1 cellular context compared by ENCODE assay signal in genomic region chr12:53052419-53053222, GRCh38.
TF ChIP-seq lines count a peak whose summit lies in the region.

No MANE protein-coding gene starts in this region.

TF ChIP-seq in HEK293, 187 proteins besides CTCF, POLR2A, EP300 and RAD21 (continued from another document and continues in another):
- TF ChIP-seq ZSCAN16 (tag by site-specific recombination; IDR thresholded peaks at IDR 0.05) (no peak), ZNF623 (tag by site-specific recombination; IDR thresholded peaks at IDR 0.05) (no peak), ZSCAN5A (tag by site-specific recombination; IDR thresholded peaks at IDR 0.05) (no peak), KLF1 (tag by site-specific recombination; IDR thresholded peaks at IDR 0.05) (peak; percentile 87), ZIC2 (tag by site-specific recombination; IDR thresholded peaks at IDR 0.05) (no peak), HOXC10 (CRISPR knock-in tag; IDR thresholded peaks at IDR 0.05) (no peak), ZNF510 (tag by site-specific recombination; IDR thresholded peaks at IDR 0.05; ENCODE audit: insufficient replicate concordance) (no peak), ZBTB8A (tag by site-specific recombination; IDR thresholded peaks at IDR 0.05) (peak; percentile 87), HOXA7 (CRISPR knock-in tag; IDR thresholded peaks at IDR 0.05; ENCODE audit: borderline replicate concordance) (no peak), ZNF169 (tag by site-specific recombination; IDR thresholded peaks at IDR 0.05) (no peak), ZNF391 (tag by site-specific recombination; IDR thresholded peaks at IDR 0.05; ENCODE audit: borderline replicate concordance, low read depth) (no peak), MYNN (tag by site-specific recombination; IDR thresholded peaks at IDR 0.05; ENCODE audit: borderline replicate concordance) (no peak), ZNF24 (tag by site-specific recombination; IDR thresholded peaks at IDR 0.05) (no peak), PRDM6 (tag by site-specific recombination; IDR thresholded peaks at IDR 0.05) (no peak), ZNF555 (tag by site-specific recombination; conservative IDR thresholded peaks at IDR 0.05) (no peak), PRDM2 (tag by site-specific recombination; IDR thresholded peaks at IDR 0.05; ENCODE audit: borderline replicate concordance) (no peak), ZNF16 (tag by site-specific recombination; IDR thresholded peaks at IDR 0.05; ENCODE audit: low read depth) (no peak), ZNF214 (tag by site-specific recombination; IDR thresholded peaks at IDR 0.05; ENCODE audit: borderline replicate concordance) (no peak), ZNF335 (tag by site-specific recombination; conservative IDR thresholded peaks at IDR 0.05) (no peak), BCL11A (tag by site-specific recombination; IDR thresholded peaks at IDR 0.05; ENCODE audit: low read depth) (no peak), ZNF302 (tag by site-specific recombination; IDR thresholded peaks at IDR 0.05; ENCODE audit: low read depth) (no peak), TRIM28 (IDR thresholded peaks at IDR 0.05; ENCODE audit: borderline replicate concordance, low read length) (no peak), ZNF501 (tag by site-specific recombination; IDR thresholded peaks at IDR 0.05) (no peak), ZFHX2 (tag by site-specific recombination; conservative IDR thresholded peaks at IDR 0.05) (peak; percentile 67; the same call in 1 of the 2 replicates), ZNF121 (tag by site-specific recombination; IDR thresholded peaks at IDR 0.05) (no peak), ZNF157 (tag by site-specific recombination; IDR thresholded peaks at IDR 0.05) (no peak), ZNF404 (tag by site-specific recombination; IDR thresholded peaks at IDR 0.05) (no peak), ZNF266 (tag by site-specific recombination; IDR thresholded peaks at IDR 0.05; ENCODE audit: low read depth) (no peak), ZNF521 (tag by site-specific recombination; IDR thresholded peaks at IDR 0.05) (no peak), ZNF10 (tag by site-specific recombination; IDR thresholded peaks at IDR 0.05) (no peak), SP3 (tag by site-specific recombination; IDR thresholded peaks at IDR 0.05) (peak; percentile 59), GFI1B (tag by site-specific recombination; IDR thresholded peaks at IDR 0.05) (no peak), PRDM10 (tag by site-specific recombination; IDR thresholded peaks at IDR 0.05) (no peak), ZFP3 (tag by site-specific recombination; IDR thresholded peaks at IDR 0.05; ENCODE audit: low read depth) (no peak), ZNF248 (tag by site-specific recombination; IDR thresholded peaks at IDR 0.05) (no peak), ZNF621 (tag by site-specific recombination; IDR thresholded peaks at IDR 0.05) (no peak)
- TF ChIP-seq, protein P1, sequence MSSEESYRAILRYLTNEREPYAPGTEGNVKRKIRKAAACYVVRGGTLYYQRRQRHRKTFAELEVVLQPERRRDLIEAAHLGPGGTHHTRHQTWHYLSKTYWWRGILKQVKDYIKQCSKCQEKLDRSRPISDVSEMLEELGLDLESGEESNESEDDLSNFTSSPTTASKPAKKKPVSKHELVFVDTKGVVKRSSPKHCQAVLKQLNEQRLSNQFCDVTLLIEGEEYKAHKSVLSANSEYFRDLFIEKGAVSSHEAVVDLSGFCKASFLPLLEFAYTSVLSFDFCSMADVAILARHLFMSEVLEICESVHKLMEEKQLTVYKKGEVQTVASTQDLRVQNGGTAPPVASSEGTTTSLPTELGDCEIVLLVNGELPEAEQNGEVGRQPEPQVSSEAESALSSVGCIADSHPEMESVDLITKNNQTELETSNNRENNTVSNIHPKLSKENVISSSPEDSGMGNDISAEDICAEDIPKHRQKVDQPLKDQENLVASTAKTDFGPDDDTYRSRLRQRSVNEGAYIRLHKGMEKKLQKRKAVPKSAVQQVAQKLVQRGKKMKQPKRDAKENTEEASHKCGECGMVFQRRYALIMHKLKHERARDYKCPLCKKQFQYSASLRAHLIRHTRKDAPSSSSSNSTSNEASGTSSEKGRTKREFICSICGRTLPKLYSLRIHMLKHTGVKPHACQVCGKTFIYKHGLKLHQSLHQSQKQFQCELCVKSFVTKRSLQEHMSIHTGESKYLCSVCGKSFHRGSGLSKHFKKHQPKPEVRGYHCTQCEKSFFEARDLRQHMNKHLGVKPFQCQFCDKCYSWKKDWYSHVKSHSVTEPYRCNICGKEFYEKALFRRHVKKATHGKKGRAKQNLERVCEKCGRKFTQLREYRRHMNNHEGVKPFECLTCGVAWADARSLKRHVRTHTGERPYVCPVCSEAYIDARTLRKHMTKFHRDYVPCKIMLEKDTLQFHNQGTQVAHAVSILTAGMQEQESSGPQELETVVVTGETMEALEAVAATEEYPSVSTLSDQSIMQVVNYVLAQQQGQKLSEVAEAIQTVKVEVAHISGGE (tag by site-specific recombination; conservative IDR thresholded peaks at IDR 0.05; ENCODE audit: low read depth) = no peak
- TF ChIP-seq, protein P2, sequence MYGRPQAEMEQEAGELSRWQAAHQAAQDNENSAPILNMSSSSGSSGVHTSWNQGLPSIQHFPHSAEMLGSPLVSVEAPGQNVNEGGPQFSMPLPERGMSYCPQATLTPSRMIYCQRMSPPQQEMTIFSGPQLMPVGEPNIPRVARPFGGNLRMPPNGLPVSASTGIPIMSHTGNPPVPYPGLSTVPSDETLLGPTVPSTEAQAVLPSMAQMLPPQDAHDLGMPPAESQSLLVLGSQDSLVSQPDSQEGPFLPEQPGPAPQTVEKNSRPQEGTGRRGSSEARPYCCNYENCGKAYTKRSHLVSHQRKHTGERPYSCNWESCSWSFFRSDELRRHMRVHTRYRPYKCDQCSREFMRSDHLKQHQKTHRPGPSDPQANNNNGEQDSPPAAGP (tag by site-specific recombination; IDR thresholded peaks at IDR 0.05) = 0 out of 2 replicates have a peak, but pooled peaks have one; percentile 66
- TF ChIP-seq, protein P3, sequence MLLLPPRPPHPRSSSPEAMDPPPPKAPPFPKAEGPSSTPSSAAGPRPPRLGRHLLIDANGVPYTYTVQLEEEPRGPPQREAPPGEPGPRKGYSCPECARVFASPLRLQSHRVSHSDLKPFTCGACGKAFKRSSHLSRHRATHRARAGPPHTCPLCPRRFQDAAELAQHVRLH (tag by site-specific recombination; IDR thresholded peaks at IDR 0.05) = no peak
- TF ChIP-seq, protein P4, sequence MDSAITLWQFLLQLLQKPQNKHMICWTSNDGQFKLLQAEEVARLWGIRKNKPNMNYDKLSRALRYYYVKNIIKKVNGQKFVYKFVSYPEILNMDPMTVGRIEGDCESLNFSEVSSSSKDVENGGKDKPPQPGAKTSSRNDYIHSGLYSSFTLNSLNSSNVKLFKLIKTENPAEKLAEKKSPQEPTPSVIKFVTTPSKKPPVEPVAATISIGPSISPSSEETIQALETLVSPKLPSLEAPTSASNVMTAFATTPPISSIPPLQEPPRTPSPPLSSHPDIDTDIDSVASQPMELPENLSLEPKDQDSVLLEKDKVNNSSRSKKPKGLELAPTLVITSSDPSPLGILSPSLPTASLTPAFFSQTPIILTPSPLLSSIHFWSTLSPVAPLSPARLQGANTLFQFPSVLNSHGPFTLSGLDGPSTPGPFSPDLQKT (IDR thresholded peaks at IDR 0.05; ENCODE audit: borderline replicate concordance, low read depth, low read length) = no peak
